Comparison of ENCODE assay signal across 41 cellular contexts in the genomic region with DNA sequence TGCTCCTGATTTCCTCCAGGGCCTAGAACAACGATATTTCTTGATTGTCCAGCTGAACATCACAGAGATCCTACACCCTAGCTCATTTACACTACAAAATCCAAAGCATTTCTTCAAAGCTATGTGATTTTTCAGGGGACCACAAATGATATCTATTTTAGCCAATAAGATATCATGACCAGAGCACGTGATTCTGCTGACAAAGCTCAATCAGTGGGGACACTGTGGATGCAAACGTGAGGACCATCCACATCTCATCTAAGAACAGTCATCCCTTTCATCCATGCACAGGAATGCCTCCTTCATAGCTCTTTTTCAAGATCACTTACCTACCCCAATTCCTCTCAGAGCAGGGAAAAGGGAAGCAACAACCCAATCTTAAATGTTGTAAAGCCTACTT. TPM values are rescaled to one million over a fixed set of nuclear protein-coding genes. Genes with fewer than 3 reads are reported as not detected.
"Had no signal": no experiment of that assay in that cellular context is flagged by ENCODE, and none has a peak within 500 bp of the region (broad histone marks: within the 10 kb centered on the region; RNA-seq: fewer than 3 reads in every experiment).

No MANE protein-coding gene starts in this region.

- H3K27me3 Mint-ChIP-seq: activated CD4-positive, alpha-beta T cell treated with anti-CD3 and anti-CD28 coated beads, Interleukin-2, amount 10 ng/mL, durations not matched to agents 24 days and 14 days had no signal

- ATAC-seq: activated CD8-positive, alpha-beta T cell treated with anti-CD3 and anti-CD28 coated beads for 36 hours; activated naive CD8-positive, alpha-beta T cell treated with anti-CD3 and anti-CD28 coated beads, Interleukin-2, amount 50 U/mL, for 24 hours; activated T-cell treated with anti-CD3 and anti-CD28 coated beads, Interleukin-2, amount 50 U/mL, for 4 hours; activated T-cell treated with anti-CD3 and anti-CD28 coated beads, Interleukin-2, amount 50 U/mL, for 72 hours; activated T-helper 17 cell treated with anti-CD3 and anti-CD28 coated beads, Interleukin-2, amount 50 U/mL, for 72 hours had no signal

- H3K4me1 Mint-ChIP-seq: activated B cell treated with CpG ODN at 0.5 μM for 24 hours; activated CD4-positive, alpha-beta T cell treated with anti-CD3 and anti-CD28 coated beads, Interleukin-2, amount 10 ng/mL, durations not matched to agents 24 days and 14 days; activated naive CD4-positive, alpha-beta T cell treated with anti-CD3 and anti-CD28 coated beads, Interleukin-2, amount 10 ng/mL, durations not matched to agents 7 days and 5 days; activated naive CD4-positive, alpha-beta T cell treated with anti-CD3 and anti-CD28 coated beads, Interleukin-2, amount 50 U/mL, for 24 hours; activated naive CD8-positive, alpha-beta T cell treated with anti-CD3 and anti-CD28 coated beads, Interleukin-2, amount 10 ng/mL, durations not matched to agents 7 days and 5 days; activated naive CD8-positive, alpha-beta T cell treated with anti-CD3 and anti-CD28 coated beads, Interleukin-2, amount 50 U/mL, for 24 hours; activated T-helper 17 cell treated with anti-CD3 and anti-CD28 coated beads, Interleukin-2, amount 50 U/mL, for 72 hours; brain; central memory CD8-positive, alpha-beta T cell had no signal

- H3K9me3 Mint-ChIP-seq: activated CD4-positive, alpha-beta memory T cell treated with anti-CD3 and anti-CD28 coated beads for 36 hours; activated CD4-positive, alpha-beta T cell treated with anti-CD3 and anti-CD28 coated beads, Interleukin-2, amount 10 ng/mL, durations not matched to agents 24 days and 14 days; activated naive CD4-positive, alpha-beta T cell treated with anti-CD3 and anti-CD28 coated beads, Interleukin-2, amount 10 ng/mL, durations not matched to agents 7 days and 5 days; activated naive CD8-positive, alpha-beta T cell treated with anti-CD3 and anti-CD28 coated beads, Interleukin-2, amount 10 ng/mL, durations not matched to agents 7 days and 5 days; activated T-helper 1 cell treated with anti-CD3 and anti-CD28 coated beads, Interleukin-12 subunit alpha, Interleukin-12 subunit beta, Interleukin-2, Interleukin-4 antibody, amounts not matched to agents 30 ng/mL and 10 ng/mL and 1 ng/mL, durations not matched to agents 14 hours and 24 hours and 36 hours; T-helper 1 cell treated with Interleukin-12 subunit alpha and Interleukin-12 subunit beta and Interleukin-4 antibody, amounts not matched to agents 30 μg/mL and 1 μg/mL, for 36 hours; T-helper 2 cell treated with Interferon-gamma antibody and Interleukin-4, amounts not matched to agents 5 μg/mL and 100 μg/mL, for 36 hours had no signal

- H3K9me3 ChIP-seq: ascending aorta had no signal

- H3K36me3 Mint-ChIP-seq: activated CD4-positive, alpha-beta memory T cell treated with anti-CD3 and anti-CD28 coated beads for 36 hours; activated naive CD4-positive, alpha-beta T cell treated with anti-CD3 and anti-CD28 coated beads, Interleukin-2, amount 10 ng/mL, durations not matched to agents 7 days and 5 days; activated naive CD4-positive, alpha-beta T cell treated with anti-CD3 and anti-CD28 coated beads, Interleukin-2, amount 50 U/mL, for 24 hours; activated naive CD8-positive, alpha-beta T cell; activated naive CD8-positive, alpha-beta T cell treated with anti-CD3 and anti-CD28 coated beads, Interleukin-2, amount 10 ng/mL, durations not matched to agents 7 days and 5 days; brain had no signal

- H3K4me3 Mint-ChIP-seq: activated B cell treated with CpG ODN at 0.5 μM for 24 hours; activated CD4-positive, alpha-beta memory T cell treated with anti-CD3 and anti-CD28 coated beads for 36 hours; activated CD4-positive, alpha-beta T cell treated with anti-CD3 and anti-CD28 coated beads, Interleukin-2, amount 10 ng/mL, durations not matched to agents 24 days and 14 days; activated CD8-positive, alpha-beta T cell treated with anti-CD3 and anti-CD28 coated beads for 36 hours; activated naive CD4-positive, alpha-beta T cell treated with anti-CD3 and anti-CD28 coated beads, Interleukin-2, amount 10 ng/mL, durations not matched to agents 7 days and 5 days; activated naive CD4-positive, alpha-beta T cell treated with anti-CD3 and anti-CD28 coated beads, Interleukin-2, amount 50 U/mL, for 24 hours; activated naive CD8-positive, alpha-beta T cell; activated naive CD8-positive, alpha-beta T cell treated with anti-CD3 and anti-CD28 coated beads, Interleukin-2, amount 10 ng/mL, durations not matched to agents 7 days and 5 days; activated naive CD8-positive, alpha-beta T cell treated with anti-CD3 and anti-CD28 coated beads, Interleukin-2, amount 50 U/mL, for 24 hours; activated T-cell treated with anti-CD3 and anti-CD28 coated beads, Interleukin-2, amount 50 U/mL, for 4 hours; activated T-cell treated with anti-CD3 and anti-CD28 coated beads, Interleukin-2, amount 50 U/mL, for 72 hours; activated T-helper 1 cell treated with anti-CD3 and anti-CD28 coated beads, Interleukin-12 subunit alpha, Interleukin-12 subunit beta, Interleukin-2, Interleukin-4 antibody, amounts not matched to agents 30 ng/mL and 10 ng/mL and 1 ng/mL, durations not matched to agents 14 hours and 24 hours and 36 hours; activated T-helper 17 cell treated with anti-CD3 and anti-CD28 coated beads, Interleukin-2, amount 50 U/mL, for 72 hours; brain; central memory CD8-positive, alpha-beta T cell; T-helper 1 cell treated with Interleukin-12 subunit alpha and Interleukin-12 subunit beta and Interleukin-4 antibody, amounts not matched to agents 30 μg/mL and 1 μg/mL, for 36 hours; T-helper 2 cell treated with Interferon-gamma antibody and Interleukin-4, amounts not matched to agents 5 μg/mL and 100 μg/mL, for 36 hours had no signal

- FAIRE-seq: bronchial epithelial cell, TTC549 had no signal

- H3K4me1 ChIP-seq: ascending aorta had no signal

- H3K27me3 ChIP-seq: ascending aorta, cardiac muscle cell had no signal

- H3K27ac ChIP-seq: ascending aorta, cardiac muscle cell, VCaP had no signal

- DNase-seq: activated B cell treated with CpG ODN at 0.5 μM for 24 hours; activated CD4-positive, alpha-beta memory T cell treated with anti-CD3 and anti-CD28 coated beads for 36 hours; activated CD4-positive, alpha-beta T cell treated with anti-CD3 and anti-CD28 coated beads for 4 hours; activated CD4-positive, alpha-beta T cell treated with anti-CD3 and anti-CD28 coated beads, Interleukin-2, amount 10 ng/mL, durations not matched to agents 24 days and 14 days; activated CD4-positive, alpha-beta T cell treated with anti-CD3 and anti-CD28 coated beads, Interleukin-2, amount 50 U/mL, for 1 hour; activated CD4-positive, alpha-beta T cell treated with anti-CD3 and anti-CD28 coated beads, Interleukin-2, amount 50 U/mL, for 4 hours; activated CD4-positive, CD25-positive, alpha-beta regulatory T cell treated with anti-CD3 and anti-CD28 coated beads, Interleukin-2, amount 50 U/mL, for 72 hours; activated CD8-positive, alpha-beta memory T cell treated with anti-CD3 and anti-CD28 coated beads, Interleukin-2, amount 50 U/mL, for 4 hours; activated CD8-positive, alpha-beta T cell treated with anti-CD3 and anti-CD28 coated beads for 36 hours; activated effector memory CD4-positive, alpha-beta T cell treated with anti-CD3 and anti-CD28 coated beads, Interleukin-2, amount 50 U/mL, for 16 hours; activated gamma-delta T cell treated with Interleukin-2 at 50 U/mL for 16 hours; activated naive CD4-positive, alpha-beta T cell; activated naive CD4-positive, alpha-beta T cell treated with anti-CD3 and anti-CD28 coated beads, Interleukin-2, amount 10 ng/mL, durations not matched to agents 7 days and 5 days; activated naive CD8-positive, alpha-beta T cell treated with anti-CD3 and anti-CD28 coated beads, Interleukin-2, amount 10 ng/mL, durations not matched to agents 7 days and 5 days; activated naive CD8-positive, alpha-beta T cell treated with anti-CD3 and anti-CD28 coated beads, Interleukin-2, amount 50 U/mL, for 24 hours; activated T-cell treated with anti-CD3 and anti-CD28 coated beads for 4 hours; activated T-cell treated with anti-CD3 and anti-CD28 coated beads, Interleukin-2, amount 50 U/mL, for 1 hour; activated T-cell treated with anti-CD3 and anti-CD28 coated beads, Interleukin-2, amount 50 U/mL, for 4 hours; activated T-cell treated with anti-CD3 and anti-CD28 coated beads, Interleukin-2, amount 50 U/mL, for 72 hours; amygdala; anterior cingulate cortex; caudate nucleus; cerebellar nuclear complex; T-helper 1 cell; T-helper 2 cell; T-helper 9 cell had no signal

- H3K4me3 ChIP-seq: ascending aorta, cardiac muscle cell had no signal

- H3K36me3 ChIP-seq: ascending aorta, cardiac muscle cell had no signal

- H3K27ac Mint-ChIP-seq: activated B cell treated with CpG ODN at 0.5 μM for 24 hours; activated CD4-positive, alpha-beta memory T cell treated with anti-CD3 and anti-CD28 coated beads for 36 hours; activated CD4-positive, alpha-beta T cell treated with anti-CD3 and anti-CD28 coated beads, Interleukin-2, amount 10 ng/mL, durations not matched to agents 24 days and 14 days; activated CD8-positive, alpha-beta T cell treated with anti-CD3 and anti-CD28 coated beads for 36 hours; activated naive CD4-positive, alpha-beta T cell treated with anti-CD3 and anti-CD28 coated beads, Interleukin-2, amount 10 ng/mL, durations not matched to agents 7 days and 5 days; activated naive CD4-positive, alpha-beta T cell treated with anti-CD3 and anti-CD28 coated beads, Interleukin-2, amount 50 U/mL, for 24 hours; activated naive CD8-positive, alpha-beta T cell; activated naive CD8-positive, alpha-beta T cell treated with anti-CD3 and anti-CD28 coated beads, Interleukin-2, amount 10 ng/mL, durations not matched to agents 7 days and 5 days; activated naive CD8-positive, alpha-beta T cell treated with anti-CD3 and anti-CD28 coated beads, Interleukin-2, amount 50 U/mL, for 24 hours; activated T-cell treated with anti-CD3 and anti-CD28 coated beads, Interleukin-2, amount 50 U/mL, for 72 hours; activated T-helper 1 cell treated with anti-CD3 and anti-CD28 coated beads, Interleukin-12 subunit alpha, Interleukin-12 subunit beta, Interleukin-2, Interleukin-4 antibody, amounts not matched to agents 30 ng/mL and 10 ng/mL and 1 ng/mL, durations not matched to agents 14 hours and 24 hours and 36 hours; activated T-helper 17 cell treated with anti-CD3 and anti-CD28 coated beads, Interleukin-2, amount 50 U/mL, for 72 hours; brain; T-helper 1 cell treated with Interleukin-12 subunit alpha and Interleukin-12 subunit beta and Interleukin-4 antibody, amounts not matched to agents 30 μg/mL and 1 μg/mL, for 36 hours; T-helper 2 cell treated with Interferon-gamma antibody and Interleukin-4, amounts not matched to agents 5 μg/mL and 100 μg/mL, for 36 hours had no signal

RNA-seq across cellular contexts. Expression of gene ACSM2B, which starts 56.9 kb away (rescaled TPM):
- total RNA-seq: activated B cell treated with CpG ODN at 0.5 μM for 24 hours; activated CD4-positive, alpha-beta memory T cell treated with anti-CD3 and anti-CD28 coated beads for 36 hours; activated CD4-positive, alpha-beta T cell treated with anti-CD3 and anti-CD28 coated beads, Interleukin-2, amount 10 ng/mL, durations not matched to agents 24 days and 14 days; activated CD8-positive, alpha-beta memory T cell treated with anti-CD3 and anti-CD28 coated beads for 36 hours; activated CD8-positive, alpha-beta T cell treated with anti-CD3 and anti-CD28 coated beads for 36 hours; activated naive CD8-positive, alpha-beta T cell treated with anti-CD3 and anti-CD28 coated beads, Interleukin-2, amount 10 ng/mL, durations not matched to agents 7 days and 5 days; activated T-helper 1 cell treated with anti-CD3 and anti-CD28 coated beads, Interleukin-12 subunit alpha, Interleukin-12 subunit beta, Interleukin-2, Interleukin-4 antibody, amounts not matched to agents 30 ng/mL and 10 ng/mL and 1 ng/mL, durations not matched to agents 14 hours and 24 hours and 36 hours; activated T-helper 17 cell treated with anti-CD3 and anti-CD28 coated beads, Interleukin-2, amount 50 U/mL, for 72 hours; ascending aorta; bronchial epithelial cell; cardiac muscle cell; chondrocyte had no signal
- polyA plus RNA-seq: cardiac muscle cell had no signal
